In the genomic region with DNA sequence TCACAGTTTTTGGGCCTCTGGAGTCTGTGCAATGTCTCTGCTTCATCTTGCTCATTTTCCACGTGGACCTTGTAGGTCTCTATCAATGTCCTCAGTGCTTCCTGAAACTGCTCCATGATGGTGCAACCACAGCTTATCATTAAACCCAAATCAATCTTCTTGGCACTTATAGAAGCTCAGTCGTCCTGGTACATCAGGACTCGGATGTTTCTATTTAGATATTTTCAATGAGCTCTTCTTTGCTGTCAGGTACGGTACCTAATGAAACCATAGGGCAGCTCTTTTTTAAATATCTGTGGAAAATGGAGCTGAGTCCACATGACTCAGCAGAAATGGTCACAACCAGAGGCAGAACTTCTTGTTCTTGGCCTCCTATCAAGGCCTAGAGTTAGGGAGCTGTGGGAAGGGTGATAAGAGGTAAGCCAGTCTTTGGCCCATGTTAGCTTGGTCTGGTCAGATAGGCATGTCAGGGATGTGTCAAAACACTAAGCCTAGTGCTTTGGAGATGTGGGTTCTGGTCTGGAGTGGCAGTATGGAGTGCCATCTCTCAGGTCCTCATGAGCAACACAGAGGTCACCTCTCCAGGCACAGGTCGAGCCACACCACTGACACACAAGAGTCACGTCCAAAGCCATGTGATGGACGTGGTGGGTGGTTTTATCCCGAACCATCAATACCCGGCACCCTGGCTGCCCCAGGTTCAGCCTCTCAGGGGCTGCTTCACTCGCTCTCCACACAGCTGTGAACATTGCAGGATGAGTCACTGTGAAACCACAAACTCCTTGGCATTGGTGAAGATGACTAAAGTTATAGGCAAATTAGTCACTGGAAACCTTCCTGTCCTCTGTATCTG, we compare ENCODE assay signal across 2 cellular contexts.
TF ChIP-seq lines count a peak whose summit lies in the region.

No MANE protein-coding gene starts in this region.

TF ChIP-seq in endothelial cell of umbilical vein, 7 proteins besides CTCF, POLR2A, EP300 and RAD21 (continued from another document):
- TF ChIP-seq, protein P1, sequence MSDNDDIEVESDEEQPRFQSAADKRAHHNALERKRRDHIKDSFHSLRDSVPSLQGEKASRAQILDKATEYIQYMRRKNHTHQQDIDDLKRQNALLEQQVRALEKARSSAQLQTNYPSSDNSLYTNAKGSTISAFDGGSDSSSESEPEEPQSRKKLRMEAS (IDR thresholded peaks at IDR 0.05; ENCODE audit: insufficient read depth, insufficient read length) = no peak
- peak; percentile 99 for TF ChIP-seq FOS (IDR thresholded peaks at IDR 0.05; ENCODE audit: borderline replicate concordance, insufficient read depth, low read length)

TF ChIP-seq in HEK293T, 16 proteins besides CTCF, POLR2A, EP300 and RAD21 (continued from another document):
- TF ChIP-seq, protein P2, sequence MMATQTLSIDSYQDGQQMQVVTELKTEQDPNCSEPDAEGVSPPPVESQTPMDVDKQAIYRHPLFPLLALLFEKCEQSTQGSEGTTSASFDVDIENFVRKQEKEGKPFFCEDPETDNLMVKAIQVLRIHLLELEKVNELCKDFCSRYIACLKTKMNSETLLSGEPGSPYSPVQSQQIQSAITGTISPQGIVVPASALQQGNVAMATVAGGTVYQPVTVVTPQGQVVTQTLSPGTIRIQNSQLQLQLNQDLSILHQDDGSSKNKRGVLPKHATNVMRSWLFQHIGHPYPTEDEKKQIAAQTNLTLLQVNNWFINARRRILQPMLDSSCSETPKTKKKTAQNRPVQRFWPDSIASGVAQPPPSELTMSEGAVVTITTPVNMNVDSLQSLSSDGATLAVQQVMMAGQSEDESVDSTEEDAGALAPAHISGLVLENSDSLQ (IDR thresholded peaks at IDR 0.05) = no peak
- TF ChIP-seq ZNF384 (IDR thresholded peaks at IDR 0.05) (no peak), LEF1 (IDR thresholded peaks at IDR 0.05; ENCODE audit: borderline replicate concordance) (no peak), FOXK2 (IDR thresholded peaks at IDR 0.05) (no peak), ARNT (IDR thresholded peaks at IDR 0.05) (no peak), FOXA1 (IDR thresholded peaks at IDR 0.05) (no peak)
TF ChIP-seq in HEK293T: peak in this region for 0.
